ENCODE assay signal across 1 cellular context in the genomic region with DNA sequence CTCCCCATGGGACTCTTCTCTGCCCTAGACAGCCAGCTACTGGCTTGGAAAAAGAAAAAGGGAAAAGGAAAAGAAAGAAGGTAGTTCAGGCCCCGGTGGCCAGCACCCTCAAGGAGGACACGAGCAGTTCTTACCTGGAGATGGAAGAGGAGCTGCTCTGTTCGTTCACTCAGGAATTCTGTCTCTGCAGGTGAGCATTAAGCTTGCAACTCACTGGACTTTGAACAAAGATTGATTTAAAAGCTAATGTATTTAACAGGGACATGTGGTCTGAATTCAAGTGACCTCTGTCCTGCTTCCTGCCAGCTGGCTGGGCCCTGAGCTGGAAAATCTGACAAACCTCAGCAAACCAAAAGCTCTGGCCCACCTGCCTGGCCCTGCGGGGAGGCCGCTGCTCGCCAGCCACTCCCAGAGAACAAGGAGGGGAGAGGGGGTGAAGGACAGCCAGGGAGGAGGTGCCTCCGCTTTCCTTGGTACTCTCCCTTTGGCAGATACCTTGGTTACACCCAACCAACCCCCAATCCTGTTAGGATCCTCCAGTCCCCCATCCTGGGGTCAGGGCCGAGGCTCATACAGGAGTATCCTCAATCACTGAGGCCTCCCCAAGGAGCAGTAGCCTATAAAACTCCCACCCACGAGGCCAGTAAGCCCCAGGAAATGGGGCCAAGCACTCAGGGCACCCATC.
TF ChIP-seq lines count a peak whose summit lies in the region.

A gene (minus strand): TSS at position 186 of the 685 bp plus-strand sequence. CDS start 19,347 bp downstream, outside the sequence.

TF ChIP-seq in HepG2, 621 proteins besides CTCF, POLR2A, EP300 and RAD21 (continued from another document and continues in another):
- peak; percentile 99 for TF ChIP-seq PPARG (CRISPR knock-in tag; conservative IDR thresholded peaks at IDR 0.05)
- TF ChIP-seq RXRA (CRISPR knock-in tag; IDR thresholded peaks at IDR 0.05): peak; percentile 91
- TF ChIP-seq MAZ (IDR thresholded peaks at IDR 0.05; ENCODE audit: borderline replicate concordance, low read depth, low read length): 0 out of 2 replicates have a peak, but pooled peaks have one; percentile 2
- no peak for TF ChIP-seq MAZ (CRISPR knock-in tag; IDR thresholded peaks at IDR 0.05; ENCODE audit: low read depth)
- TF ChIP-seq ZNF629 (CRISPR knock-in tag; conservative IDR thresholded peaks at IDR 0.05): 0 out of 2 replicates have a peak, but pooled peaks have one; percentile 43
- 0 out of 2 replicates have a peak, but pooled peaks have one; percentile 29 for TF ChIP-seq ELF3 (CRISPR knock-in tag; IDR thresholded peaks at IDR 0.05)
- TF ChIP-seq ZNF496 (CRISPR knock-in tag; IDR thresholded peaks at IDR 0.05; ENCODE audit: insufficient replicate concordance): no peak
- TF ChIP-seq GTF3A (CRISPR knock-in tag; conservative IDR thresholded peaks at IDR 0.05): no peak
- 0 out of 2 replicates have a peak, but pooled peaks have one; percentile 15 for TF ChIP-seq ZNF614 (CRISPR knock-in tag; IDR thresholded peaks at IDR 0.05; ENCODE audit: borderline replicate concordance)
- TF ChIP-seq PHF20 (CRISPR knock-in tag; IDR thresholded peaks at IDR 0.05): peak; percentile 43; the same call in 1 of the 2 replicates
- TF ChIP-seq, protein P1, sequence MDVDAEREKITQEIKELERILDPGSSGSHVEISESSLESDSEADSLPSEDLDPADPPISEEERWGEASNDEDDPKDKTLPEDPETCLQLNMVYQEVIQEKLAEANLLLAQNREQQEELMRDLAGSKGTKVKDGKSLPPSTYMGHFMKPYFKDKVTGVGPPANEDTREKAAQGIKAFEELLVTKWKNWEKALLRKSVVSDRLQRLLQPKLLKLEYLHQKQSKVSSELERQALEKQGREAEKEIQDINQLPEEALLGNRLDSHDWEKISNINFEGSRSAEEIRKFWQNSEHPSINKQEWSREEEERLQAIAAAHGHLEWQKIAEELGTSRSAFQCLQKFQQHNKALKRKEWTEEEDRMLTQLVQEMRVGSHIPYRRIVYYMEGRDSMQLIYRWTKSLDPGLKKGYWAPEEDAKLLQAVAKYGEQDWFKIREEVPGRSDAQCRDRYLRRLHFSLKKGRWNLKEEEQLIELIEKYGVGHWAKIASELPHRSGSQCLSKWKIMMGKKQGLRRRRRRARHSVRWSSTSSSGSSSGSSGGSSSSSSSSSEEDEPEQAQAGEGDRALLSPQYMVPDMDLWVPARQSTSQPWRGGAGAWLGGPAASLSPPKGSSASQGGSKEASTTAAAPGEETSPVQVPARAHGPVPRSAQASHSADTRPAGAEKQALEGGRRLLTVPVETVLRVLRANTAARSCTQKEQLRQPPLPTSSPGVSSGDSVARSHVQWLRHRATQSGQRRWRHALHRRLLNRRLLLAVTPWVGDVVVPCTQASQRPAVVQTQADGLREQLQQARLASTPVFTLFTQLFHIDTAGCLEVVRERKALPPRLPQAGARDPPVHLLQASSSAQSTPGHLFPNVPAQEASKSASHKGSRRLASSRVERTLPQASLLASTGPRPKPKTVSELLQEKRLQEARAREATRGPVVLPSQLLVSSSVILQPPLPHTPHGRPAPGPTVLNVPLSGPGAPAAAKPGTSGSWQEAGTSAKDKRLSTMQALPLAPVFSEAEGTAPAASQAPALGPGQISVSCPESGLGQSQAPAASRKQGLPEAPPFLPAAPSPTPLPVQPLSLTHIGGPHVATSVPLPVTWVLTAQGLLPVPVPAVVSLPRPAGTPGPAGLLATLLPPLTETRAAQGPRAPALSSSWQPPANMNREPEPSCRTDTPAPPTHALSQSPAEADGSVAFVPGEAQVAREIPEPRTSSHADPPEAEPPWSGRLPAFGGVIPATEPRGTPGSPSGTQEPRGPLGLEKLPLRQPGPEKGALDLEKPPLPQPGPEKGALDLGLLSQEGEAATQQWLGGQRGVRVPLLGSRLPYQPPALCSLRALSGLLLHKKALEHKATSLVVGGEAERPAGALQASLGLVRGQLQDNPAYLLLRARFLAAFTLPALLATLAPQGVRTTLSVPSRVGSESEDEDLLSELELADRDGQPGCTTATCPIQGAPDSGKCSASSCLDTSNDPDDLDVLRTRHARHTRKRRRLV (CRISPR knock-in tag; IDR thresholded peaks at IDR 0.05): 0 out of 2 replicates have a peak, but pooled peaks have one; percentile 58
- no peak; the same call in 1 of the 2 replicates for TF ChIP-seq SP2 (CRISPR knock-in tag; IDR thresholded peaks at IDR 0.05)
- TF ChIP-seq, protein P2, sequence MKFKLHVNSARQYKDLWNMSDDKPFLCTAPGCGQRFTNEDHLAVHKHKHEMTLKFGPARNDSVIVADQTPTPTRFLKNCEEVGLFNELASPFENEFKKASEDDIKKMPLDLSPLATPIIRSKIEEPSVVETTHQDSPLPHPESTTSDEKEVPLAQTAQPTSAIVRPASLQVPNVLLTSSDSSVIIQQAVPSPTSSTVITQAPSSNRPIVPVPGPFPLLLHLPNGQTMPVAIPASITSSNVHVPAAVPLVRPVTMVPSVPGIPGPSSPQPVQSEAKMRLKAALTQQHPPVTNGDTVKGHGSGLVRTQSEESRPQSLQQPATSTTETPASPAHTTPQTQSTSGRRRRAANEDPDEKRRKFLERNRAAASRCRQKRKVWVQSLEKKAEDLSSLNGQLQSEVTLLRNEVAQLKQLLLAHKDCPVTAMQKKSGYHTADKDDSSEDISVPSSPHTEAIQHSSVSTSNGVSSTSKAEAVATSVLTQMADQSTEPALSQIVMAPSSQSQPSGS (CRISPR knock-in tag; IDR thresholded peaks at IDR 0.05): peak; percentile 78; the same call in 1 of the 2 replicates
- TF ChIP-seq ERF (CRISPR knock-in tag; IDR thresholded peaks at IDR 0.05): peak; percentile 31; the same call in 1 of the 2 replicates
- TF ChIP-seq, protein P3, sequence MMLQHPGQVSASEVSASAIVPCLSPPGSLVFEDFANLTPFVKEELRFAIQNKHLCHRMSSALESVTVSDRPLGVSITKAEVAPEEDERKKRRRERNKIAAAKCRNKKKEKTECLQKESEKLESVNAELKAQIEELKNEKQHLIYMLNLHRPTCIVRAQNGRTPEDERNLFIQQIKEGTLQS (CRISPR knock-in tag; IDR thresholded peaks at IDR 0.05): 0 out of 2 replicates have a peak, but pooled peaks have one; percentile 27
- TF ChIP-seq, protein P4, sequence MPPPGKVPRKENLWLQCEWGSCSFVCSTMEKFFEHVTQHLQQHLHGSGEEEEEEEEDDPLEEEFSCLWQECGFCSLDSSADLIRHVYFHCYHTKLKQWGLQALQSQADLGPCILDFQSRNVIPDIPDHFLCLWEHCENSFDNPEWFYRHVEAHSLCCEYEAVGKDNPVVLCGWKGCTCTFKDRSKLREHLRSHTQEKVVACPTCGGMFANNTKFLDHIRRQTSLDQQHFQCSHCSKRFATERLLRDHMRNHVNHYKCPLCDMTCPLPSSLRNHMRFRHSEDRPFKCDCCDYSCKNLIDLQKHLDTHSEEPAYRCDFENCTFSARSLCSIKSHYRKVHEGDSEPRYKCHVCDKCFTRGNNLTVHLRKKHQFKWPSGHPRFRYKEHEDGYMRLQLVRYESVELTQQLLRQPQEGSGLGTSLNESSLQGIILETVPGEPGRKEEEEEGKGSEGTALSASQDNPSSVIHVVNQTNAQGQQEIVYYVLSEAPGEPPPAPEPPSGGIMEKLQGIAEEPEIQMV (CRISPR knock-in tag; IDR thresholded peaks at IDR 0.05; ENCODE audit: low read depth): no peak
- TF ChIP-seq, protein P5, sequence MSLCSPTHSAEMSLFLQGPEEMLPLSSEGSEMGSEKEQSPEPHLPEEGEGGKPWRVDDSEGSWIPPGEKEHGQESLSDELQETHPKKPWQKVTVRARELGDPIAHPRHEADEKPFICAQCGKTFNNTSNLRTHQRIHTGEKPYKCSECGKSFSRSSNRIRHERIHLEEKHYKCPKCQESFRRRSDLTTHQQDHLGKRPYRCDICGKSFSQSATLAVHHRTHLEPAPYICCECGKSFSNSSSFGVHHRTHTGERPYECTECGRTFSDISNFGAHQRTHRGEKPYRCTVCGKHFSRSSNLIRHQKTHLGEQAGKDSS (CRISPR knock-in tag; IDR thresholded peaks at IDR 0.05; ENCODE audit: borderline replicate concordance, low read depth): no peak
- TF ChIP-seq ZSCAN20 (CRISPR knock-in tag; IDR thresholded peaks at IDR 0.05; ENCODE audit: borderline replicate concordance): peak; percentile 74; the same call in 1 of the 2 replicates
- peak; percentile 83 for TF ChIP-seq HNF4G (IDR thresholded peaks at IDR 0.05; ENCODE audit: borderline replicate concordance, low read depth, low read length)
- peak; percentile 84; the same call in 1 of the 2 replicates for TF ChIP-seq HNF4G (CRISPR knock-in tag; IDR thresholded peaks at IDR 0.05; ENCODE audit: borderline replicate concordance, low read depth)
- TF ChIP-seq ZMYM4 (CRISPR knock-in tag; IDR thresholded peaks at IDR 0.05): peak; percentile 36
- TF ChIP-seq ZNF180 (CRISPR knock-in tag; IDR thresholded peaks at IDR 0.05; ENCODE audit: borderline replicate concordance, low read depth): no peak
- TF ChIP-seq, protein P6, sequence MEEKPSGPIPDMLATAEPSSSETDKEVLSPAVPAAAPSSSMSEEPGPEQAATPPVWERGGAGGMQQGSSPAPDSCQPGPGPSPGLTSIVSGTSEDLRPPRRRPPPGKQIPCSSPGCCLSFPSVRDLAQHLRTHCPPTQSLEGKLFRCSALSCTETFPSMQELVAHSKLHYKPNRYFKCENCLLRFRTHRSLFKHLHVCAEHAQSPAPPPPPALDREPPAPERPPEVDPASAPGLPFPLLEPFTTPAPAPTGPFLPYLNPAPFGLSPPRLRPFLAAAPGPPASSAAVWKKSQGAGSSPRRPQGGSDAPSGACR (CRISPR knock-in tag; IDR thresholded peaks at IDR 0.05): 0 out of 2 replicates have a peak, but pooled peaks have one; percentile 41
- TF ChIP-seq, protein P7, sequence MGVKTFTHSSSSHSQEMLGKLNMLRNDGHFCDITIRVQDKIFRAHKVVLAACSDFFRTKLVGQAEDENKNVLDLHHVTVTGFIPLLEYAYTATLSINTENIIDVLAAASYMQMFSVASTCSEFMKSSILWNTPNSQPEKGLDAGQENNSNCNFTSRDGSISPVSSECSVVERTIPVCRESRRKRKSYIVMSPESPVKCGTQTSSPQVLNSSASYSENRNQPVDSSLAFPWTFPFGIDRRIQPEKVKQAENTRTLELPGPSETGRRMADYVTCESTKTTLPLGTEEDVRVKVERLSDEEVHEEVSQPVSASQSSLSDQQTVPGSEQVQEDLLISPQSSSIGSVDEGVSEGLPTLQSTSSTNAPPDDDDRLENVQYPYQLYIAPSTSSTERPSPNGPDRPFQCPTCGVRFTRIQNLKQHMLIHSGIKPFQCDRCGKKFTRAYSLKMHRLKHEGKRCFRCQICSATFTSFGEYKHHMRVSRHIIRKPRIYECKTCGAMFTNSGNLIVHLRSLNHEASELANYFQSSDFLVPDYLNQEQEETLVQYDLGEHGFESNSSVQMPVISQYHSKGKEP (CRISPR knock-in tag; IDR thresholded peaks at IDR 0.05): no peak
- 0 out of 2 replicates have a peak, but pooled peaks have one; percentile 42 for TF ChIP-seq ZMAT3 (CRISPR knock-in tag; conservative IDR thresholded peaks at IDR 0.05)
- peak; percentile 56 for TF ChIP-seq RARA (CRISPR knock-in tag; IDR thresholded peaks at IDR 0.05)
- peak; percentile 93 for TF ChIP-seq GFI1 (CRISPR knock-in tag; IDR thresholded peaks at IDR 0.05; ENCODE audit: borderline replicate concordance)
- peak; percentile 44; the same call in 1 of the 2 replicates for TF ChIP-seq ZFP1 (CRISPR knock-in tag; IDR thresholded peaks at IDR 0.05)
- TF ChIP-seq ZNF350 (CRISPR knock-in tag; IDR thresholded peaks at IDR 0.05; ENCODE audit: borderline replicate concordance, low read depth): no peak; the same call in 1 of the 2 replicates
- TF ChIP-seq FOXA3 (CRISPR knock-in tag; IDR thresholded peaks at IDR 0.05): peak; percentile 51; the same call in 1 of the 2 replicates
- no peak for TF ChIP-seq ZBTB21 (CRISPR knock-in tag; IDR thresholded peaks at IDR 0.05)
- TF ChIP-seq, protein P8, sequence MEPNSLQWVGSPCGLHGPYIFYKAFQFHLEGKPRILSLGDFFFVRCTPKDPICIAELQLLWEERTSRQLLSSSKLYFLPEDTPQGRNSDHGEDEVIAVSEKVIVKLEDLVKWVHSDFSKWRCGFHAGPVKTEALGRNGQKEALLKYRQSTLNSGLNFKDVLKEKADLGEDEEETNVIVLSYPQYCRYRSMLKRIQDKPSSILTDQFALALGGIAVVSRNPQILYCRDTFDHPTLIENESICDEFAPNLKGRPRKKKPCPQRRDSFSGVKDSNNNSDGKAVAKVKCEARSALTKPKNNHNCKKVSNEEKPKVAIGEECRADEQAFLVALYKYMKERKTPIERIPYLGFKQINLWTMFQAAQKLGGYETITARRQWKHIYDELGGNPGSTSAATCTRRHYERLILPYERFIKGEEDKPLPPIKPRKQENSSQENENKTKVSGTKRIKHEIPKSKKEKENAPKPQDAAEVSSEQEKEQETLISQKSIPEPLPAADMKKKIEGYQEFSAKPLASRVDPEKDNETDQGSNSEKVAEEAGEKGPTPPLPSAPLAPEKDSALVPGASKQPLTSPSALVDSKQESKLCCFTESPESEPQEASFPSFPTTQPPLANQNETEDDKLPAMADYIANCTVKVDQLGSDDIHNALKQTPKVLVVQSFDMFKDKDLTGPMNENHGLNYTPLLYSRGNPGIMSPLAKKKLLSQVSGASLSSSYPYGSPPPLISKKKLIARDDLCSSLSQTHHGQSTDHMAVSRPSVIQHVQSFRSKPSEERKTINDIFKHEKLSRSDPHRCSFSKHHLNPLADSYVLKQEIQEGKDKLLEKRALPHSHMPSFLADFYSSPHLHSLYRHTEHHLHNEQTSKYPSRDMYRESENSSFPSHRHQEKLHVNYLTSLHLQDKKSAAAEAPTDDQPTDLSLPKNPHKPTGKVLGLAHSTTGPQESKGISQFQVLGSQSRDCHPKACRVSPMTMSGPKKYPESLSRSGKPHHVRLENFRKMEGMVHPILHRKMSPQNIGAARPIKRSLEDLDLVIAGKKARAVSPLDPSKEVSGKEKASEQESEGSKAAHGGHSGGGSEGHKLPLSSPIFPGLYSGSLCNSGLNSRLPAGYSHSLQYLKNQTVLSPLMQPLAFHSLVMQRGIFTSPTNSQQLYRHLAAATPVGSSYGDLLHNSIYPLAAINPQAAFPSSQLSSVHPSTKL (CRISPR knock-in tag; IDR thresholded peaks at IDR 0.05): peak; percentile 75
- no peak for TF ChIP-seq MBD4 (IDR thresholded peaks at IDR 0.05; ENCODE audit: borderline replicate concordance, low read length)
- 0 out of 2 replicates have a peak, but pooled peaks have one; percentile 34 for TF ChIP-seq KLF6 (CRISPR knock-in tag; IDR thresholded peaks at IDR 0.05)
- TF ChIP-seq ZNF564 (CRISPR knock-in tag; IDR thresholded peaks at IDR 0.05): peak; percentile 23; the same call in 1 of the 2 replicates
- TF ChIP-seq, protein P9, sequence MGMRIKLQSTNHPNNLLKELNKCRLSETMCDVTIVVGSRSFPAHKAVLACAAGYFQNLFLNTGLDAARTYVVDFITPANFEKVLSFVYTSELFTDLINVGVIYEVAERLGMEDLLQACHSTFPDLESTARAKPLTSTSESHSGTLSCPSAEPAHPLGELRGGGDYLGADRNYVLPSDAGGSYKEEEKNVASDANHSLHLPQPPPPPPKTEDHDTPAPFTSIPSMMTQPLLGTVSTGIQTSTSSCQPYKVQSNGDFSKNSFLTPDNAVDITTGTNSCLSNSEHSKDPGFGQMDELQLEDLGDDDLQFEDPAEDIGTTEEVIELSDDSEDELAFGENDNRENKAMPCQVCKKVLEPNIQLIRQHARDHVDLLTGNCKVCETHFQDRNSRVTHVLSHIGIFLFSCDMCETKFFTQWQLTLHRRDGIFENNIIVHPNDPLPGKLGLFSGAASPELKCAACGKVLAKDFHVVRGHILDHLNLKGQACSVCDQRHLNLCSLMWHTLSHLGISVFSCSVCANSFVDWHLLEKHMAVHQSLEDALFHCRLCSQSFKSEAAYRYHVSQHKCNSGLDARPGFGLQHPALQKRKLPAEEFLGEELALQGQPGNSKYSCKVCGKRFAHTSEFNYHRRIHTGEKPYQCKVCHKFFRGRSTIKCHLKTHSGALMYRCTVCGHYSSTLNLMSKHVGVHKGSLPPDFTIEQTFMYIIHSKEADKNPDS (CRISPR knock-in tag; IDR thresholded peaks at IDR 0.05): peak; percentile 49; the same call in 1 of the 2 replicates
- TF ChIP-seq ZNF790 (CRISPR knock-in tag; IDR thresholded peaks at IDR 0.05; ENCODE audit: borderline replicate concordance): 0 out of 2 replicates have a peak, but pooled peaks have one; percentile 47
- peak; percentile 62; the same call in 1 of the 2 replicates for TF ChIP-seq POGZ (CRISPR knock-in tag; IDR thresholded peaks at IDR 0.05)
